In the genomic region with DNA sequence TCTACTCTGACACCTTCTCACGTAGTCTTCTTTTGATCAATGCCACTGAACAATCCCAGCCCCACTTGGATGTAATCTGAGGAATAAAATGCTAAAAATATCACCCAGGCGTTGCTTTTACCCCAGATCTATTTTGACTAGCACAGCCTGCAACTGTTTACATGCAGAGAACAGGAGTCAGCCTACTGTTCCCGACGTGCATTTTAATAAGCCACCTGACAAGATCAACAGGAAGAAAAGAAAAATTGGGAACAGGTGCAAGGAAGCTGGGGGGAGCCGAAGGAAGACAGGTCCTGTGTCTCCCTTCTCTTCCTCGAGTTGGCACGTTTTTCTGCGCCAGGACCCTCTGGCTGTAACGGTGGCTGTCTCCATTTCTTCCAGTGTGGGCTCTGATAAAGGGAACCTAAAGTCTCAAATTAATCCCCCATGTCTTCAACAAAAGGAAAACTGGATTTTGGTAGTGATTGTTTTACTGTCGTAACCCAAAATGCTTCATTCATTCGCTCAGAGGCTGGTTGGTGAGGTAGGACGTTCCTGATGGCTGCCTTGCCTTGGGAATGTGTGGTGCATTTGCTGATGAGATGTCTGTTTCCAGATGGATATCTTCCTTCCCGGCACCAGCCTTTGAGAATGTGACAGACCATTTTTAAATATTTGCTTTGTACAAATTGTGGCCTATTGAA, we compare ENCODE assay signal across 15 cellular contexts.
DNase-seq lines count a peak whose midpoint lies in the region; ATAC-seq and TF ChIP-seq lines count a peak whose summit lies in the region.
"Had no signal": no experiment of that assay in that cellular context is flagged by ENCODE, and none has a peak within 500 bp of the region (broad histone marks: within the 10 kb centered on the region; RNA-seq: fewer than 3 reads in every experiment).

No MANE protein-coding gene starts in this region.

- H3K9me3 ChIP-seq in T-helper 17 cell (ENCODE audit: control insufficient read depth, low read length, poor library complexity, severe bottlenecking) = no peaks in the 10 kb centered on the region

- no peaks in the 10 kb centered on the region for H3K4me1 Mint-ChIP-seq in T-helper 17 cell
- H3K4me1 Mint-ChIP-seq in type B pancreatic cell (ENCODE audit: unreplicated experiment) = peaks cover 25% of the 10 kb centered on the region
- H3K4me1 Mint-ChIP-seq: activated T-helper 17 cell treated with anti-CD3 and anti-CD28 coated beads, Interleukin-2, amount 50 U/mL, for 72 hours had no signal

- intact Hi-C loops in left colon (cut with DNase I, micrococcal nuclease) = no loop called here

- H3K27me3 Mint-ChIP-seq in T-helper 17 cell (peaks cover 38% of the 10 kb centered on the region), type B pancreatic cell (no peaks in the 10 kb centered on the region)

- H3K27ac Mint-ChIP-seq in T-helper 17 cell (peak overlapping the region; percentile 74), type B pancreatic cell (no peak overlapping the region)
- H3K27ac Mint-ChIP-seq: activated CD8-positive, alpha-beta T cell treated with anti-CD3 and anti-CD28 coated beads, Interleukin-2, amount 10 ng/mL, durations not matched to agents 7 days and 5 days; activated T-helper 17 cell treated with anti-CD3 and anti-CD28 coated beads, Interleukin-2, amount 50 U/mL, for 72 hours had no signal

- H3K4me3 Mint-ChIP-seq in T-helper 17 cell (no peak overlapping the region), type B pancreatic cell (peak overlapping the region; percentile 8)
- H3K4me3 Mint-ChIP-seq: activated CD8-positive, alpha-beta T cell treated with anti-CD3 and anti-CD28 coated beads, Interleukin-2, amount 10 ng/mL, durations not matched to agents 7 days and 5 days; activated T-helper 17 cell treated with anti-CD3 and anti-CD28 coated beads, Interleukin-2, amount 50 U/mL, for 72 hours had no signal

- no peak for TF ChIP-seq CTCF in type B pancreatic cell (conservative IDR thresholded peaks at IDR 0.05)

- ATAC-seq in T-helper 17 cell (no peak), left colon (peak; percentile 38), HG03439 (IDR thresholded peaks at IDR 0.05; ENCODE audit: unreplicated experiment) (no peak)
- ATAC-seq: activated CD8-positive, alpha-beta T cell treated with anti-CD3 and anti-CD28 coated beads, Interleukin-2, amount 10 ng/mL, durations not matched to agents 7 days and 5 days; activated T-helper 17 cell treated with anti-CD3 and anti-CD28 coated beads, Interleukin-2, amount 50 U/mL, for 72 hours; esophagus mucosa had no signal

- H3K9me3 Mint-ChIP-seq in type B pancreatic cell = no peaks in the 10 kb centered on the region
- H3K9me3 Mint-ChIP-seq: activated T-helper 17 cell treated with anti-CD3 and anti-CD28 coated beads, Interleukin-2, amount 50 U/mL, for 72 hours had no signal

- H3K36me3 Mint-ChIP-seq in T-helper 17 cell (ENCODE audit: low read depth) = no peaks in the 10 kb centered on the region
- H3K36me3 Mint-ChIP-seq in type B pancreatic cell = peaks cover 3% of the 10 kb centered on the region

- DNase-seq in NCI-H510A treated with DMSO at 0.1 percent for 48 hours (lab: John Stamatoyannopoulos, UW) = peak; percentile 11
- DNase-seq in NCI-H510A (lab: John Stamatoyannopoulos, UW) = no peak
- no peak for DNase-seq in T-helper 17 cell
- no peak for DNase-seq in left colon
- no peak for DNase-seq in type B pancreatic cell (ENCODE audit: extremely low spot score, unreplicated experiment)
- DNase-seq in ecto neural progenitor cell (ENCODE audit: low spot score) = no peak
- DNase-seq in NCI-H446 treated with DMSO at 0.1 percent for 48 hours (lab: John Stamatoyannopoulos, UW) = no peak
- DNase-seq: ACHN; activated CD8-positive, alpha-beta T cell treated with anti-CD3 and anti-CD28 coated beads, Interleukin-2, amount 10 ng/mL, durations not matched to agents 7 days and 5 days; amniotic stem cell; GF-D8; Kasumi-1 had no signal
